In genomic region chr15:79529441-79529840, GRCh38 we compare ENCODE assay signal across 27 cellular contexts.
"Had no signal": no experiment of that assay in that cellular context is flagged by ENCODE, and none has a peak within 500 bp of the region (broad histone marks: within the 10 kb centered on the region; RNA-seq: fewer than 3 reads in every experiment).

No MANE protein-coding gene starts in this region.

- FAIRE-seq: bronchial epithelial cell, RCC 7860 had no signal

- ATAC-seq: activated CD4-positive, alpha-beta T cell treated with anti-CD3 and anti-CD28 coated beads for 36 hours; activated naive CD4-positive, alpha-beta T cell treated with anti-CD3 and anti-CD28 coated beads, Interleukin-2, amount 50 U/mL, for 72 hours; activated T-cell treated with anti-CD3 and anti-CD28 coated beads, Interleukin-2, amount 50 U/mL, for 4 hours; Right ventricle myocardium inferior had no signal

- H3K4me2 ChIP-seq: PC-9 had no signal

- H3K27ac ChIP-seq: adrenal gland, PC-9, RWPE1 had no signal

- H3K27me3 ChIP-seq: adrenal gland had no signal

- H3K9me3 ChIP-seq: adrenal gland had no signal

- H3K36me3 ChIP-seq: adrenal gland had no signal

- H2AFZ ChIP-seq: PC-9 had no signal

- H3K4me3 ChIP-seq: adrenal gland, PC-9 had no signal

- DNase-seq: activated CD4-positive, alpha-beta memory T cell treated with anti-CD3 and anti-CD28 coated beads for 36 hours; activated CD4-positive, alpha-beta T cell treated with anti-CD3 and anti-CD28 coated beads for 36 hours; activated CD4-positive, alpha-beta T cell treated with anti-CD3 and anti-CD28 coated beads, Interleukin-2, amount 50 U/mL, for 1 hour; activated CD8-positive, alpha-beta memory T cell treated with anti-CD3 and anti-CD28 coated beads, Interleukin-2, amount 50 U/mL, for 4 hours; activated gamma-delta T cell treated with Interleukin-2 at 50 U/mL for 16 hours; activated naive CD4-positive, alpha-beta T cell treated with anti-CD3 and anti-CD28 coated beads for 36 hours; activated T-cell treated with anti-CD3 and anti-CD28 coated beads for 4 hours; activated T-cell treated with anti-CD3 and anti-CD28 coated beads, Interleukin-2, amount 50 U/mL, for 4 hours; adrenal gland; caudate nucleus; NCI-H1092 treated with DMSO at 0.1 percent for 48 hours; NCI-H1417 treated with DMSO at 0.1 percent for 48 hours; NCI-H187 treated with DMSO at 0.1 percent for 48 hours; NCI-H2081; NCI-H2227 treated with DMSO at 0.1 percent for 48 hours; NCI-H446 treated with DMSO at 0.1 percent for 48 hours; NCI-H524; NCI-H69; NK-92 treated with Interleukin-12 subunit alpha and Interleukin-12 subunit beta, amount 100 ng/mL, for 24 hours; PC-9; SIG-M5; T1000 had no signal

- H3K4me1 ChIP-seq: adrenal gland had no signal
